8 cellular contexts compared by ENCODE assay signal in genomic region chr2:219219113-219219696, GRCh38. TPM values are rescaled to one million over a fixed set of nuclear protein-coding genes. Genes with fewer than 3 reads are reported as not detected.
DNase-seq lines count a peak whose midpoint lies in the region; ATAC-seq and TF ChIP-seq lines count a peak whose summit lies in the region.

No MANE protein-coding gene starts in this region.

- peak overlapping the region; percentile 91 to 97 for H3K27ac ChIP-seq in coronary artery

- H3K4me3 ChIP-seq in coronary artery = peak overlapping the region; percentile 78

- H3K36me3 Mint-ChIP-seq in IgD-negative memory B cell = no peaks in the 10 kb centered on the region
- peaks cover 6 to 20% of the 10 kb centered on the region in 2 donors for H3K36me3 Mint-ChIP-seq in naive B cell

- no peak for ATAC-seq in naive B cell (ENCODE audit: low read depth in 2 of 2)

- peak overlapping the region; percentile 80 to 94 (median 92) for H3K27ac Mint-ChIP-seq in IgD-negative memory B cell
- peak overlapping the region; percentile 61 to 92 (median 78) for H3K27ac Mint-ChIP-seq in naive B cell

- H3K4me1 Mint-ChIP-seq in IgD-negative memory B cell (peaks cover 11 to 15% (median 13%) of the 10 kb centered on the region in 3 donors), naive B cell (peaks cover 25 to 39% (median 29%) of the 10 kb centered on the region in 3 donors)

- DNase-seq in AG08395 (ENCODE audit: low spot score) = peak; percentile 6
- DNase-seq in coronary artery (ENCODE audit: low spot score) = no peak
- DNase-seq in naive B cell = no peak
- DNase-seq in NCI-H446 treated with DMSO at 0.1 percent for 48 hours (lab: John Stamatoyannopoulos, UW) = no peak
- DNase-seq in NCI-H345 (lab: John Stamatoyannopoulos, UW) = no peak
- no peak for DNase-seq in ureter (ENCODE audit: low spot score)
- DNase-seq in NCI-H1417 treated with DMSO at 0.1 percent for 48 hours (lab: John Stamatoyannopoulos, UW) = no peak

- TF ChIP-seq CTCF in coronary artery (IDR thresholded peaks at IDR 0.05) = no peak

- no peaks in the 10 kb centered on the region for H3K27me3 Mint-ChIP-seq in IgD-negative memory B cell
- H3K27me3 Mint-ChIP-seq in naive B cell = no peaks in the 10 kb centered on the region

- H3K4me3 Mint-ChIP-seq in IgD-negative memory B cell (peak overlapping the region; percentile 82 to 97 (median 90)), naive B cell (peak overlapping the region; percentile 78 to 94 (median 86))

- H3K9me3 Mint-ChIP-seq in IgD-negative memory B cell (no peaks in the 10 kb centered on the region), naive B cell (no peaks in the 10 kb centered on the region)

RNA-seq across cellular contexts. Expression of gene ABCB6, which starts 0.4 kb away (rescaled TPM):
- polyA plus RNA-seq in IgD-negative memory B cell = 1.2 TPM
- 1 to 10 TPM in 5 of 6 donors, not detected in 1; 2.1 to 6.4 (median 3.2) TPM for polyA plus RNA-seq in naive B cell (ENCODE audit: low read depth in 6 of 6)
- total RNA-seq in ureter = 36.1 TPM

RNA-seq across cellular contexts. Expression of gene ATG9A, which starts 10.2 kb away (rescaled TPM):
- polyA plus RNA-seq in IgD-negative memory B cell (19.6 TPM), naive B cell (ENCODE audit: low read depth in 6 of 6) (10 to 100 TPM; 12.6 to 25.4 (median 18.1) TPM)
- 31.6 TPM for total RNA-seq in ureter

RNA-seq across cellular contexts. Expression of gene ANKZF1, which starts 10.4 kb away (rescaled TPM):
- polyA plus RNA-seq in IgD-negative memory B cell (31.1 TPM), naive B cell (ENCODE audit: low read depth in 6 of 6) (10 to 100 TPM; 22.4 to 45.5 (median 25.4) TPM)
- 73.1 TPM for total RNA-seq in ureter

RNA-seq across cellular contexts. Expression of gene ZFAND2B, which starts 12.6 kb away (rescaled TPM):
- polyA plus RNA-seq in IgD-negative memory B cell (64.8 TPM), naive B cell (ENCODE audit: low read depth in 6 of 6) (10 to 100 TPM; 50.7 to 77.7 (median 57.9) TPM)
- 28.7 TPM for total RNA-seq in ureter

RNA-seq across cellular contexts. Expression of gene GLB1L, which starts 26.0 kb away (rescaled TPM):
- not detected for polyA plus RNA-seq in IgD-negative memory B cell
- polyA plus RNA-seq in naive B cell (ENCODE audit: low read depth in 6 of 6) = 1 to 10 TPM in 2 of 6 donors, under 1 TPM in 3, not detected in 1; 0.24 to 1.5 (median 1.00) TPM
- 9.9 TPM for total RNA-seq in ureter
